ENCODE assay signal across 19 cellular contexts in the genomic region with DNA sequence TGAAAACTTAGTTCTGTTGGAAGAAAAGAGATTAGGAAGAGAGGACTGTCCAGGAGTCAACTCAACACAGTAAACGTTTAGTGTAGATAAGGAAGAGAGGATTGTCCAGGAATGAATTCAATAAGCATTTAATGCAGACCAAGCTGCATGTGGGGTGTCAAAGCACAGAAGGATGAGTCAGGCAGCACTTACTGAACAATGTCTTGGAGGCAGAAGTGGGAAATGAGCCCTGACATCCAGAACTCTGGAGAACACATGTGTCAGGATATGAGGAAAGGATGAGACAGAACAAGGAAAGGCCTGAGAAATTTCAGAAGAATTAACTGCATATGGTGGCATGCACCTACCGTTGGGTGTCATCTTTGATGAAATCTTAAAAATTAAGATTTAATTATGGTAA.
A peak's percentile ranks its signal among the peaks of the same experiment; 100 is the strongest.
DNase-seq lines count a peak whose midpoint lies in the region; ATAC-seq and TF ChIP-seq lines count a peak whose summit lies in the region.
"Had no signal": no experiment of that assay in that cellular context is flagged by ENCODE, and none has a peak within 500 bp of the region (broad histone marks: within the 10 kb centered on the region; RNA-seq: fewer than 3 reads in every experiment).

No MANE protein-coding gene starts in this region.

- no peaks in the 10 kb centered on the region for H3K36me3 ChIP-seq in ascending aorta
- H3K36me3 ChIP-seq: BE2C, Peyer's patch had no signal

- H3K4me3 ChIP-seq in cardiac fibroblast (replicated peaks in 1 of 2; ENCODE audit: low read depth in 2 of 2, low read length in 2 of 2) (no peak overlapping the region), ascending aorta (no peak overlapping the region)
- H3K4me3 ChIP-seq: Peyer's patch had no signal

- intact Hi-C loops in left cardiac atrium (cut with DNase I): no loop called here
- intact Hi-C loops in ascending aorta (cut with DNase I): no loop called here

- no peaks in the 10 kb centered on the region for H3K4me1 ChIP-seq in ascending aorta
- H3K4me1 ChIP-seq: BE2C, Peyer's patch had no signal

- no peaks in the 10 kb centered on the region for H3K9me3 ChIP-seq in ascending aorta
- H3K9me3 ChIP-seq: BE2C, Peyer's patch had no signal

- H3K27me3 ChIP-seq in ascending aorta: no peaks in the 10 kb centered on the region
- H3K27me3 ChIP-seq: BE2C, Peyer's patch had no signal

- TF ChIP-seq CTCF in cardiac fibroblast (IDR thresholded peaks at IDR 0.05; ENCODE audit: low read depth, low read length) (no peak), ascending aorta (IDR thresholded peaks at IDR 0.05) (no peak)

- no peak overlapping the region for H3K27ac ChIP-seq in ascending aorta
- H3K27ac ChIP-seq: KMS-11, Peyer's patch had no signal

- ATAC-seq in left cardiac atrium: no peak
- ATAC-seq in HG03571 (IDR thresholded peaks at IDR 0.05; ENCODE audit: unreplicated experiment): no peak

- DNase-seq in EL: peak; percentile 56
- peak; percentile 57 for DNase-seq in LHCN-M2 (ENCODE audit: low read depth)
- peak; percentile 32 to 39 for DNase-seq in cardiac fibroblast (ENCODE audit: low read depth in 2 of 2)
- DNase-seq in kidney tubule cell (ENCODE audit: low spot score): peak; percentile 25
- no peak for DNase-seq in left cardiac atrium
- DNase-seq in ascending aorta (ENCODE audit: low spot score in 2 of 2): no peak
- DNase-seq in NOMO-1 treated with DMSO at 0.1 percent for 48 hours (lab: John Stamatoyannopoulos, UW; ENCODE audit: unreplicated experiment): no peak
- DNase-seq: BE2C; CD4-positive, alpha-beta memory T cell; DMS79; MM.1S; NCI-H1105; NCI-H187; NCI-H446 treated with DMSO at 0.1 percent for 48 hours; NCI-H774; Peyer's patch; SHP77 treated with DMSO at 0.1 percent for 48 hours had no signal

Comparison
In these comparisons a context has a peak if more than half of its experiments do, and no peak if none do; other contexts are left out.
1. DNase-seq: peak in EL (single experiment), LHCN-M2 (single experiment), cardiac fibroblast (2 of 2) and kidney tubule cell (single experiment); none in left cardiac atrium (single experiment), ascending aorta (0 of 2) and NOMO-1 treated with DMSO at 0.1 percent for 48 hours (single experiment).